ENCODE assay signal across 14 cellular contexts in the genomic region with DNA sequence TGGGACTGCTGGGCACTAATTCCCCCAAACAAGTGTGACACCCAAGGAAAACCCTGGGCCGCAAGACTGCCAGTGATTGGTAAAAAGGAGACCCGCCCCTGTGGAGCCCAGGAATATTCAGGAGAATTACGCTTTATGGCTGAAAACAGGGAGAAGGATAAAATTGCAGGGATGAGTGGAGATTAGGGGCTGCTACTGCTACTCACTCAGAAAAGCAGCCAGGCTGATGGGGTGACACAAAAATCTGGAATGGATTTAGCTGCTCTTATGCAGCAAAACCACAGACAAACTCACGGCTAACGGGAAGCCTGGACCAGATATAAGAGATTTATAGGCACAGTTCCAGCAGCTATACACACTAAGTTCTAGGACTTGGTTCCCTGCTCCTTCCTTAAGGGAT. TPM values are rescaled to one million over a fixed set of nuclear protein-coding genes. Genes with fewer than 3 reads are reported as not detected.
DNase-seq lines count a peak whose midpoint lies in the region; ATAC-seq and TF ChIP-seq lines count a peak whose summit lies in the region.
"Had no signal": no experiment of that assay in that cellular context is flagged by ENCODE, and none has a peak within 500 bp of the region (broad histone marks: within the 10 kb centered on the region; RNA-seq: fewer than 3 reads in every experiment).

No MANE protein-coding gene starts in this region.

- H3F3A ChIP-seq in SK-N-SH (replicated peaks; ENCODE audit: insufficient read depth) = no peaks in the 10 kb centered on the region

- BruUV-seq in Caco-2 (replicated peaks; lab: Mats Ljungman, UMichigan) = no TSS peak

- no peak overlapping the region for H3K9ac ChIP-seq in SK-N-SH

- no peaks in the 10 kb centered on the region for H4K20me1 ChIP-seq in SK-N-SH (ENCODE audit: insufficient read depth)

- CTCF ChIA-PET in AG04450 (lab: Charles Lee) (interaction anchor here (0.5 to 5.6 kb wide), 2 partner anchors 29 to 80 kb away, joined by 3 to 30 read pairs; no protein-coding TSS in a partner anchor), SK-N-SH (lab: Yijun Ruan, JAX) (interaction anchor here (0.6 to 2.6 kb wide), 3 partner anchors 30 to 50 kb away, joined by 3 to 9 read pairs (median 4); no protein-coding TSS in a partner anchor), Caco-2 (lab: Charles Lee) (no interaction called here)
- CTCF ChIA-PET in activated CD8-positive, alpha-beta T cell treated with anti-CD3 and anti-CD28 coated beads for 36 hours (lab: Charles Lee) = no interaction called here

- H3K4me1 Mint-ChIP-seq in Caco-2 (ENCODE audit: low read depth, unreplicated experiment) = peaks cover 8% of the 10 kb centered on the region
- peaks cover 12% of the 10 kb centered on the region for H3K4me1 Mint-ChIP-seq in activated CD8-positive, alpha-beta T cell treated with anti-CD3 and anti-CD28 coated beads for 36 hours (ENCODE audit: low read depth)

- peak overlapping the region; percentile 86 for H2AFZ ChIP-seq in SK-N-SH (ENCODE audit: low read depth)

- no peak overlapping the region for H3K27ac Mint-ChIP-seq in Caco-2 (ENCODE audit: unreplicated experiment)
- no peak overlapping the region for H3K27ac Mint-ChIP-seq in activated CD8-positive, alpha-beta T cell treated with anti-CD3 and anti-CD28 coated beads for 36 hours
- H3K27ac Mint-ChIP-seq: activated CD4-positive, alpha-beta T cell treated with anti-CD3 and anti-CD28 coated beads, Interleukin-2, amount 10 ng/mL, durations not matched to agents 24 days and 14 days had no signal

- peaks cover 3% of the 10 kb centered on the region for H3K27me3 ChIP-seq in AG04450 (ENCODE audit: control insufficient read depth, insufficient read depth, low read length)
- no peaks in the 10 kb centered on the region; the same call in 1 of the 2 replicates for H3K27me3 ChIP-seq in SK-N-SH (ENCODE audit: insufficient read depth)
- H3K27me3 ChIP-seq in tibial nerve = no peaks in the 10 kb centered on the region
- no peaks in the 10 kb centered on the region for H3K27me3 ChIP-seq in Caco-2 (replicated peaks; ENCODE audit: control insufficient read depth, insufficient read depth, low read length)
- H3K27me3 ChIP-seq: pancreas, uterus had no signal

- H3K36me3 ChIP-seq in SK-N-SH (replicated peaks in 1 of 2; ENCODE audit: control insufficient read depth in 1 of 2, insufficient read depth in 2 of 2, low read length in 1 of 2) = no peaks in the 10 kb centered on the region
- no peaks in the 10 kb centered on the region for H3K36me3 ChIP-seq in tibial nerve
- H3K36me3 ChIP-seq in Caco-2 (ENCODE audit: control insufficient read depth, insufficient read depth, low read length) = no peaks in the 10 kb centered on the region
- H3K36me3 ChIP-seq: pancreas, uterus had no signal

- H3K9me3 ChIP-seq in AG04450 (ENCODE audit: control insufficient read depth, insufficient read depth, low read length) (no peaks in the 10 kb centered on the region), SK-N-SH (no peaks in the 10 kb centered on the region), tibial nerve (no peaks in the 10 kb centered on the region), Caco-2 (no peaks in the 10 kb centered on the region)
- H3K9me3 ChIP-seq: pancreas, uterus had no signal

- no peak overlapping the region for H3K4me3 Mint-ChIP-seq in Caco-2 (ENCODE audit: unreplicated experiment)
- no peak overlapping the region for H3K4me3 Mint-ChIP-seq in activated CD8-positive, alpha-beta T cell treated with anti-CD3 and anti-CD28 coated beads for 36 hours
- H3K4me3 Mint-ChIP-seq: activated CD4-positive, alpha-beta T cell treated with anti-CD3 and anti-CD28 coated beads, Interleukin-2, amount 10 ng/mL, durations not matched to agents 24 days and 14 days had no signal

- H3K27me3 Mint-ChIP-seq in Caco-2 (ENCODE audit: insufficient read depth, unreplicated experiment) = peaks cover 13% of the 10 kb centered on the region
- H3K27me3 Mint-ChIP-seq in activated CD8-positive, alpha-beta T cell treated with anti-CD3 and anti-CD28 coated beads for 36 hours = peaks cover 30% of the 10 kb centered on the region

- peak overlapping the region; percentile 57; the same call in 1 of the 2 replicates for H3K4me2 ChIP-seq in SK-N-SH

- H3K27ac ChIP-seq in AG04450 (ENCODE audit: low read depth, low read length) (no peak overlapping the region), SK-N-SH (ENCODE audit: low read depth in 2 of 2, low read length in 1 of 2) (peak overlapping the region in 1 of 2 experiments; percentile 47; a peak in 2 of 4 replicates), tibial nerve (peak overlapping the region in 1 of 4 donors; percentile 28)
- H3K27ac ChIP-seq: pancreas, uterus had no signal

- TF ChIP-seq POLR2A in tibial nerve (IDR thresholded peaks at IDR 0.05) = no peak

- no peak for TF ChIP-seq CTCF in AG04450 (IDR thresholded peaks at IDR 0.05; ENCODE audit: low read depth, low read length)
- no peak for TF ChIP-seq CTCF in HFF-Myc (IDR thresholded peaks at IDR 0.05; ENCODE audit: low read depth, low read length, missing control alignments)
- no peak for TF ChIP-seq CTCF in SK-N-SH (IDR thresholded peaks at IDR 0.05)
- no peak for TF ChIP-seq CTCF in foreskin fibroblast (IDR thresholded peaks at IDR 0.05; ENCODE audit: low read depth, low read length)
- no peak for TF ChIP-seq CTCF in tibial nerve (IDR thresholded peaks at IDR 0.05)
- no peak for TF ChIP-seq CTCF in Caco-2 (IDR thresholded peaks at IDR 0.05; ENCODE audit: insufficient read depth in 1 of 2, low read depth in 1 of 2, low read length in 1 of 2, severe bottlenecking in 1 of 2, unreplicated experiment in 1 of 2)
- TF ChIP-seq CTCF in activated CD8-positive, alpha-beta T cell treated with anti-CD3 and anti-CD28 coated beads for 36 hours (IDR thresholded peaks at IDR 0.05) = no peak

- intact Hi-C loops in Caco-2 (cut with micrococcal nuclease; ENCODE audit: unreplicated experiment) = no loop called here
- intact Hi-C loops in activated CD8-positive, alpha-beta T cell treated with anti-CD3 and anti-CD28 coated beads for 36 hours (cut with micrococcal nuclease) = no loop called here

- H3K4me1 ChIP-seq in SK-N-SH (ENCODE audit: control insufficient read depth in 1 of 2, insufficient read depth in 2 of 2, low read depth in 1 of 2, low read length in 1 of 2) = peaks cover 23 to 35% of the 10 kb centered on the region in 2 experiments; a peak in 3 of 4 replicates
- H3K4me1 ChIP-seq in tibial nerve = peaks cover 0 to 38% (median 15%) of the 10 kb centered on the region in 4 donors
- H3K4me1 ChIP-seq in Caco-2 = peaks cover 11% of the 10 kb centered on the region
- H3K4me1 ChIP-seq: uterus had no signal

- no peak for TF ChIP-seq RAD21 in SK-N-SH (IDR thresholded peaks at IDR 0.05; ENCODE audit: low read length)

- H3K9me2 ChIP-seq in SK-N-SH = no peaks in the 10 kb centered on the region

- TF ChIP-seq EP300 in SK-N-SH (IDR thresholded peaks at IDR 0.05; ENCODE audit: borderline replicate concordance in 1 of 2, low read depth in 1 of 2, low read length in 1 of 2) (no peak), tibial nerve (IDR thresholded peaks at IDR 0.05) (no peak)

- H3K36me3 Mint-ChIP-seq in Caco-2 (ENCODE audit: insufficient read depth, unreplicated experiment) = no peaks in the 10 kb centered on the region
- H3K36me3 Mint-ChIP-seq in activated CD8-positive, alpha-beta T cell treated with anti-CD3 and anti-CD28 coated beads for 36 hours (ENCODE audit: low read depth) = no peaks in the 10 kb centered on the region
- H3K36me3 Mint-ChIP-seq: CD4-positive, CD25-positive, alpha-beta regulatory T cell had no signal

- H3K79me2 ChIP-seq in SK-N-SH (ENCODE audit: insufficient read depth) = peaks cover 5% of the 10 kb centered on the region

- POLR2A ChIA-PET in AG04450 (lab: Yijun Ruan, JAX) = interaction anchor here (1.3 kb wide), 1 partner anchor 24 kb away, joined by 5 read pairs; no protein-coding TSS in a partner anchor
- POLR2A ChIA-PET in SK-N-SH (lab: Yijun Ruan, JAX) = interaction anchor here (0.6 to 1.6 kb wide), 2 partner anchors 24 to 26 kb away, joined by 3 to 6 read pairs; no protein-coding TSS in a partner anchor
- POLR2A ChIA-PET in Caco-2 (lab: Charles Lee) = no interaction called here
- POLR2A ChIA-PET in activated CD8-positive, alpha-beta T cell treated with anti-CD3 and anti-CD28 coated beads for 36 hours (lab: Charles Lee) = no interaction called here

- H3K9me3 Mint-ChIP-seq in Caco-2 (ENCODE audit: unreplicated experiment) = no peaks in the 10 kb centered on the region
- H3K9me3 Mint-ChIP-seq in activated CD8-positive, alpha-beta T cell treated with anti-CD3 and anti-CD28 coated beads for 36 hours = no peaks in the 10 kb centered on the region
- H3K9me3 Mint-ChIP-seq: activated CD4-positive, alpha-beta T cell treated with anti-CD3 and anti-CD28 coated beads, Interleukin-2, amount 10 ng/mL, durations not matched to agents 24 days and 14 days; CD4-positive, CD25-positive, alpha-beta regulatory T cell had no signal

- no peak for ATAC-seq in activated CD8-positive, alpha-beta T cell treated with anti-CD3 and anti-CD28 coated beads for 36 hours
- ATAC-seq: GM12878, pancreas had no signal

- DNase-seq in AG04450 (ENCODE audit: low read depth, low spot score) (peak; percentile 59), HFF-Myc (ENCODE audit: extremely low read depth, low read depth) (peak; percentile 41), SK-N-SH (peak; percentile 67), foreskin fibroblast (peak; percentile 61 to 81), tibial nerve (ENCODE audit: low spot score in 2 of 2) (no peak), Caco-2 (no peak), activated gamma-delta T cell treated with Interleukin-2 at 50 U/mL for 16 hours (no peak)
- no peak for DNase-seq in activated CD8-positive, alpha-beta T cell treated with anti-CD3 and anti-CD28 coated beads for 36 hours
- DNase-seq: activated CD4-positive, alpha-beta T cell treated with anti-CD3 and anti-CD28 coated beads, Interleukin-2, amount 10 ng/mL, durations not matched to agents 24 days and 14 days; activated naive CD4-positive, alpha-beta T cell treated with anti-CD3 and anti-CD28 coated beads, Interleukin-2, amount 50 U/mL, for 16 hours; pancreas; uterus had no signal

- H3K4me3 ChIP-seq in AG04450 (ENCODE audit: low read depth, low read length) (no peak overlapping the region), HFF-Myc (replicated peaks; ENCODE audit: low read depth, low read length) (no peak overlapping the region), SK-N-SH (ENCODE audit: low read depth in 2 of 2, low read length in 1 of 2) (no peak overlapping the region; a peak in 1 of 4 replicates), foreskin fibroblast (ENCODE audit: low read depth in 1 of 2, low read length in 2 of 2) (no peak overlapping the region), tibial nerve (no peak overlapping the region), Caco-2 (ENCODE audit: low read depth, low read length) (no peak overlapping the region)
- H3K4me3 ChIP-seq: GM12878, pancreas, uterus had no signal

- 15% methylated on average over 5 of the region's 5 CpGs for WGBS in SK-N-SH (ENCODE audit: low lambda C conversion rate)
- 27% methylated on average over 5 of the region's 5 CpGs for WGBS in tibial nerve, 2 donors

RNA-seq across cellular contexts. Expression of gene FBXO3, which starts 4.4 kb away (rescaled TPM):
- polyA plus RNA-seq in AG04450 (2011; rRNA removed) (33.3 and 43.4 TPM in 2 replicates), SK-N-SH (2012; rRNA removed) (17.9 and 27.0 TPM in 2 replicates)
- polyA minus RNA-seq in AG04450 (2011; rRNA and poly(A)+ RNA removed) = 19.1 and 38.4 TPM in 2 replicates
- polyA plus RNA-seq in SK-N-SH (2012; cell fraction: cytosol; rRNA removed) = 21.6 and 26.1 TPM in 2 replicates
- polyA plus RNA-seq in SK-N-SH (2012; cell fraction: nucleus; rRNA removed) = 8.6 and 26.3 TPM in 2 replicates
- total RNA-seq in tibial nerve (10 to 100 TPM; 27.8 to 36.3 (median 28.7) TPM), Caco-2 (2022) (27.4 and 29.6 TPM in 2 replicates)
- total RNA-seq in activated CD8-positive, alpha-beta T cell treated with anti-CD3 and anti-CD28 coated beads for 36 hours = 10 to 100 TPM in 1 of 2 experiments, 1 to 10 TPM in 1; 9.0 to 11.5 TPM

RNA-seq across cellular contexts. Expression of gene CD59, which starts 42.5 kb away (rescaled TPM):
- 1,182 and 1,226 TPM in 2 replicates for polyA plus RNA-seq in AG04450 (2011; rRNA removed)
- 475 and 515 TPM in 2 replicates for polyA minus RNA-seq in AG04450 (2011; rRNA and poly(A)+ RNA removed)
- polyA plus RNA-seq in SK-N-SH (2012; rRNA removed) = 616 and 849 TPM in 2 replicates
- 705 and 770 TPM in 2 replicates for polyA plus RNA-seq in SK-N-SH (2012; cell fraction: cytosol; rRNA removed)
- 216 and 380 TPM in 2 replicates for polyA plus RNA-seq in SK-N-SH (2012; cell fraction: nucleus; rRNA removed)
- 100 to 1,000 TPM; 190 to 448 (median 302) TPM for total RNA-seq in tibial nerve
- total RNA-seq in Caco-2 (2022) = 149 and 152 TPM in 2 replicates
- total RNA-seq in activated CD8-positive, alpha-beta T cell treated with anti-CD3 and anti-CD28 coated beads for 36 hours = 10 to 100 TPM; 36.0 to 36.1 TPM

Comparison
In these comparisons a context has a peak if more than half of its experiments do, and no peak if none do; other contexts are left out.
1. DNase-seq: peak in AG04450 (single experiment), HFF-Myc (single experiment), SK-N-SH (single experiment) and foreskin fibroblast (2 of 2); none in tibial nerve (0 of 2), Caco-2 (0 of 2), activated gamma-delta T cell treated with Interleukin-2 at 50 U/mL for 16 hours (single experiment) and activated CD8-positive, alpha-beta T cell treated with anti-CD3 and anti-CD28 coated beads for 36 hours (single experiment).
2. CTCF ChIA-PET loops: an anchor here in AG04450 (0.5 to 5.6 kb wide) and SK-N-SH (0.6 to 2.6 kb wide); none called in Caco-2 and activated CD8-positive, alpha-beta T cell treated with anti-CD3 and anti-CD28 coated beads for 36 hours.
3. POLR2A ChIA-PET loops: an anchor here in AG04450 (1.3 kb wide) and SK-N-SH (0.6 to 1.6 kb wide); none called in Caco-2 and activated CD8-positive, alpha-beta T cell treated with anti-CD3 and anti-CD28 coated beads for 36 hours.